10 cellular contexts compared by ENCODE assay signal in genomic region chr12:109099426-109100020, GRCh38. TPM values are rescaled to one million over a fixed set of nuclear protein-coding genes. Genes with fewer than 3 reads are reported as not detected.
DNase-seq lines count a peak whose midpoint lies in the region; ATAC-seq and TF ChIP-seq lines count a peak whose summit lies in the region.
"Had no signal": no experiment of that assay in that cellular context is flagged by ENCODE, and none has a peak within 500 bp of the region (broad histone marks: within the 10 kb centered on the region; RNA-seq: fewer than 3 reads in every experiment).

No MANE protein-coding gene starts in this region.

- WGBS in H9 (ENCODE audit: extremely low coverage, insufficient read length, low lambda C conversion rate), result no CpG with 5 or more reads among the region's 12 CpGs
- WGBS in aorta, 2 donors, result 73% methylated on average over 12 of the region's 12 CpGs

- no peak overlapping the region for H2BK5ac ChIP-seq in H9 (ENCODE audit: insufficient read length, low read length)

- no peak overlapping the region for H3K23ac ChIP-seq in H9 (ENCODE audit: insufficient read length, low read depth, low read length)

- H2BK15ac ChIP-seq in H9 (ENCODE audit: low read depth, low read length), result no peak overlapping the region

- peaks cover 8% of the 10 kb centered on the region for H3K79me1 ChIP-seq in H9 (ENCODE audit: insufficient read depth, low read depth, low read length, poor library complexity, severe bottlenecking)

- no peak overlapping the region for H3K56ac ChIP-seq in H9 (ENCODE audit: insufficient read length, low read depth, low read length)

- no peak for TF ChIP-seq CTCF in H9 (conservative IDR thresholded peaks at IDR 0.05)
- TF ChIP-seq CTCF in fibroblast of the aortic adventitia (IDR thresholded peaks at IDR 0.05; ENCODE audit: insufficient read depth, low read length), result no peak

- H3K27ac ChIP-seq in H9 (ENCODE audit: insufficient read length, low read depth, low read length) (no peak overlapping the region), aorta (ENCODE audit: low read depth in 1 of 2, low read length in 2 of 2) (no peak overlapping the region)

- no peak overlapping the region for H3K27ac Mint-ChIP-seq in H9
- H3K27ac Mint-ChIP-seq in T-helper 2 cell treated with Interferon-gamma antibody and Interleukin-4, amounts not matched to agents 5 μg/mL and 100 μg/mL, for 36 hours, result peak overlapping the region; percentile 43

- H4K91ac ChIP-seq in H9 (ENCODE audit: insufficient read length, low read depth, low read length), result no peak overlapping the region

- H2BK12ac ChIP-seq in H9 (ENCODE audit: insufficient read length, low read depth, low read length), result no peak overlapping the region

- H4K5ac ChIP-seq in H9 (ENCODE audit: insufficient read length, low read depth, low read length), result no peak overlapping the region

- H3K4me3 ChIP-seq in fibroblast of the aortic adventitia (ENCODE audit: low read depth, low read length) (peak overlapping the region; percentile 81), skeletal muscle cell (ENCODE audit: low read depth, low read length) (peak overlapping the region; percentile 77), aorta (ENCODE audit: low read length in 2 of 2) (no peak overlapping the region)

- H3K4me1 ChIP-seq in H9 (ENCODE audit: insufficient read depth, low read length) (no peaks in the 10 kb centered on the region), aorta (ENCODE audit: control insufficient read depth in 1 of 2, insufficient read depth in 2 of 2, low read length in 2 of 2) (no peaks in the 10 kb centered on the region)

- no peak overlapping the region for H3K18ac ChIP-seq in H9 (ENCODE audit: insufficient read length, low read depth, low read length)

- H4K8ac ChIP-seq in H9 (replicated peaks; ENCODE audit: insufficient read length, low read depth, low read length), result no peak overlapping the region

- H4K20me1 ChIP-seq in H9 (ENCODE audit: control insufficient read depth, insufficient read depth, insufficient read length), result no peaks in the 10 kb centered on the region

- H3K14ac ChIP-seq in H9 (ENCODE audit: insufficient read depth, low read length), result no peak overlapping the region

- peaks cover 2 to 13% of the 10 kb centered on the region in 2 experiments for H3K4me1 Mint-ChIP-seq in H9
- peaks cover 14% of the 10 kb centered on the region for H3K4me1 Mint-ChIP-seq in T-helper 2 cell treated with Interferon-gamma antibody and Interleukin-4, amounts not matched to agents 5 μg/mL and 100 μg/mL, for 36 hours (ENCODE audit: low read depth)

- H2BK20ac ChIP-seq in H9 (ENCODE audit: low read depth, low read length, poor library complexity, severe bottlenecking), result no peak overlapping the region

- intact Hi-C loops in aorta (cut with DNase I), result loop anchor here (5.0 to 10.0 kb wide), 3 partner anchors 295 to 765 kb away; partner anchors contain the start of genes CMKLR1 (in 1 of the 2), KCTD10 (in 1 of the 2) and UBE3B (in 1 of the 2)

- in situ Hi-C loops in G401 (cut with HindIII; ENCODE audit: low sequenced_read_pairs), result no loop called here

- H3K79me2 ChIP-seq in H9 (ENCODE audit: insufficient read depth, low read length), result peaks cover 5% of the 10 kb centered on the region; the same call in 1 of the 2 replicates

- H3K4me2 ChIP-seq in H9 (ENCODE audit: insufficient read depth, insufficient read length, low read length), result peak overlapping the region; percentile 85

- H2AFZ ChIP-seq in H9 (ENCODE audit: low read length), result no peak overlapping the region

- no peak overlapping the region for H2BK120ac ChIP-seq in H9 (ENCODE audit: low read depth, low read length, poor library complexity, severe bottlenecking)

- H3K27me3 ChIP-seq in H9 (ENCODE audit: insufficient read depth, low read length) (no peaks in the 10 kb centered on the region), aorta (ENCODE audit: control insufficient read depth in 1 of 2, insufficient read depth in 2 of 2, low read length in 1 of 2) (no peaks in the 10 kb centered on the region)

- no peak overlapping the region for H3T11ph ChIP-seq in H9 (ENCODE audit: low read length)

- DNase-seq in H9 (no peak), fibroblast of the aortic adventitia (ENCODE audit: low read depth) (no peak), skeletal muscle cell (ENCODE audit: low read depth) (no peak), G401 (ENCODE audit: low spot score) (no peak), aorta (no peak), NCI-H82 (lab: John Stamatoyannopoulos, UW) (no peak)
- DNase-seq in T-helper 2 cell treated with Interferon-gamma antibody and Interleukin-4, amounts not matched to agents 5 μg/mL and 100 μg/mL, for 36 hours (ENCODE audit: low spot score), result no peak
- DNase-seq: amniotic stem cell, RPMI8226 had no signal

- peaks cover 44 to 58% (median 57%) of the 10 kb centered on the region in 3 experiments for H3K36me3 Mint-ChIP-seq in H9 (ENCODE audit: insufficient read depth in 1 of 3, low read depth in 3 of 3)
- peaks cover 44% of the 10 kb centered on the region for H3K36me3 Mint-ChIP-seq in T-helper 2 cell treated with Interferon-gamma antibody and Interleukin-4, amounts not matched to agents 5 μg/mL and 100 μg/mL, for 36 hours (ENCODE audit: low read depth)

- H3K9me3 ChIP-seq in H9 (ENCODE audit: control insufficient read depth, low read depth, low read length) (no peaks in the 10 kb centered on the region), aorta (ENCODE audit: control insufficient read depth, low read length) (no peaks in the 10 kb centered on the region)

- H3K4me3 Mint-ChIP-seq in H9, result peak overlapping the region; percentile 86 to 89
- H3K4me3 Mint-ChIP-seq in T-helper 2 cell treated with Interferon-gamma antibody and Interleukin-4, amounts not matched to agents 5 μg/mL and 100 μg/mL, for 36 hours, result peak overlapping the region; percentile 91

- no peak overlapping the region for H3K9ac ChIP-seq in H9 (ENCODE audit: extremely low read depth, insufficient read length, low read length)

- H3K9me3 Mint-ChIP-seq in H9, result no peaks in the 10 kb centered on the region
- H3K9me3 Mint-ChIP-seq in T-helper 2 cell treated with Interferon-gamma antibody and Interleukin-4, amounts not matched to agents 5 μg/mL and 100 μg/mL, for 36 hours, result no peaks in the 10 kb centered on the region

- ATAC-seq in HG02852 (IDR thresholded peaks at IDR 0.05; ENCODE audit: unreplicated experiment), result no peak
- ATAC-seq in aorta (ENCODE audit: low FRiP score), result no peak

- no peak overlapping the region for H2AK5ac ChIP-seq in H9 (ENCODE audit: insufficient read length, low read length)

- H3K27me3 Mint-ChIP-seq in H9 (ENCODE audit: low read depth), result no peaks in the 10 kb centered on the region
- H3K27me3 Mint-ChIP-seq in T-helper 2 cell treated with Interferon-gamma antibody and Interleukin-4, amounts not matched to agents 5 μg/mL and 100 μg/mL, for 36 hours (ENCODE audit: low read depth), result no peaks in the 10 kb centered on the region

- H3K36me3 ChIP-seq in aorta (ENCODE audit: control insufficient read depth in 1 of 2, insufficient read depth in 2 of 2, low read length in 1 of 2), result peaks cover 0 to 2% of the 10 kb centered on the region in 2 donors

- H3K23me2 ChIP-seq in H9 (ENCODE audit: insufficient read length, low read depth, low read length, poor library complexity, severe bottlenecking), result peaks cover 10% of the 10 kb centered on the region

- H3K4ac ChIP-seq in H9 (ENCODE audit: low read depth, low read length), result no peak overlapping the region

RNA-seq across cellular contexts. Expression of gene UNG, which starts 2.1 kb away (rescaled TPM):
- total RNA-seq in H9 (2021) (188 and 195 TPM in 2 replicates), fibroblast of the aortic adventitia (ENCODE audit: low replicate concordance) (27.1 and 30.8 TPM in 2 replicates), aorta (10 to 100 TPM in 1 of 2 donors, 1 to 10 TPM in 1; 9.1 to 17.6 TPM)
- 73.7 and 94.8 TPM in 2 replicates for total RNA-seq in G401 (2014; rRNA removed; shearing (Covaris generic))
- polyA plus RNA-seq in aorta, result 1 to 10 TPM; 7.4 to 8.5 TPM

RNA-seq across cellular contexts. Expression of gene ALKBH2, which starts 6.3 kb away (rescaled TPM):
- total RNA-seq in H9 (2021) (23.7 and 24.4 TPM in 2 replicates), fibroblast of the aortic adventitia (ENCODE audit: low replicate concordance) (9.9 and 20.7 TPM in 2 replicates), aorta (10 to 100 TPM; 11.0 to 12.6 TPM)
- 47.9 and 54.5 TPM in 2 replicates for total RNA-seq in G401 (2014; rRNA removed; shearing (Covaris generic))
- 10 to 100 TPM; 12.1 to 36.3 TPM for polyA plus RNA-seq in aorta

RNA-seq across cellular contexts. Expression of gene ACACB, which starts 16.9 kb away (rescaled TPM):
- total RNA-seq in H9 (2021) (14.2 and 17.3 TPM in 2 replicates), fibroblast of the aortic adventitia (ENCODE audit: low replicate concordance) (14.7 and 31.2 TPM in 2 replicates), aorta (10 to 100 TPM; 46.8 to 70.3 TPM)
- 1.7 and 2.6 TPM in 2 replicates for total RNA-seq in G401 (2014; rRNA removed; shearing (Covaris generic))
- 10 to 100 TPM in 1 of 2 donors, 1 to 10 TPM in 1; 8.4 to 13.4 TPM for polyA plus RNA-seq in aorta

RNA-seq across cellular contexts. Expression of gene USP30, which starts 47.1 kb away (rescaled TPM):
- 6.3 and 7.8 TPM in 2 replicates for total RNA-seq in H9 (2021)
- total RNA-seq in fibroblast of the aortic adventitia (ENCODE audit: low replicate concordance), result 4.1 and 11.2 TPM in 2 replicates
- total RNA-seq in G401 (2014; rRNA removed; shearing (Covaris generic)), result 20.5 and 21.6 TPM in 2 replicates
- total RNA-seq in aorta, result 10 to 100 TPM in 1 of 2 donors, 1 to 10 TPM in 1; 7.3 to 14.8 TPM
- polyA plus RNA-seq in aorta, result 1 to 10 TPM; 4.1 to 6.6 TPM

Comparison
In these comparisons a context has a peak if more than half of its experiments do, and no peak if none do; other contexts are left out.
1. H3K4me3 ChIP-seq: peak in fibroblast of the aortic adventitia (single experiment) and skeletal muscle cell (single experiment); none in aorta (0 of 2).